ENCODE assay signal across 7 cellular contexts in genomic region chr1:84995484-84996334, GRCh38. TPM values are rescaled to one million over a fixed set of nuclear protein-coding genes. Genes with fewer than 3 reads are reported as not detected.
A peak's percentile ranks its signal among the peaks of the same experiment; 100 is the strongest.
DNase-seq lines count a peak whose midpoint lies in the region; ATAC-seq and TF ChIP-seq lines count a peak whose summit lies in the region.

No MANE protein-coding gene starts in this region.

- TF ChIP-seq CTCF in HCT116 (IDR thresholded peaks at IDR 0.05 in 2 of 3, conservative IDR thresholded peaks at IDR 0.05 in 1 of 3; ENCODE audit: borderline replicate concordance in 1 of 3, insufficient read depth in 1 of 3, low read depth in 2 of 3, low read length in 2 of 3) (no peak), mesothelial cell of epicardium (IDR thresholded peaks at IDR 0.05; ENCODE audit: unreplicated experiment) (no peak), psoas muscle (IDR thresholded peaks at IDR 0.05) (no peak)

- H3K4me3 ChIP-seq in HCT116 (replicated peaks in 1 of 2; ENCODE audit: low read depth in 1 of 2, low read length in 2 of 2) (peak overlapping the region; percentile 56 to 60), psoas muscle (no peak overlapping the region)

- peak overlapping the region; percentile 18 for H3K4me3 Mint-ChIP-seq in mesothelial cell of epicardium

- no TSS peak for BruUV-seq in HCT116 (replicated peaks; lab: Mats Ljungman, UMichigan)

- H3K4me1 Mint-ChIP-seq in mesothelial cell of epicardium, result peaks cover 8% of the 10 kb centered on the region

- WGBS in psoas muscle, 3 donors, result 80 to 83% (median 83%) methylated on average over 10 of the region's 10 CpGs

- POLR2A ChIA-PET in HCT116 (lab: Charles Lee), result no interaction called here

- peaks cover 16% of the 10 kb centered on the region for H3K9me3 Mint-ChIP-seq in mesothelial cell of epicardium

- H4K20me1 ChIP-seq in HCT116 (ENCODE audit: insufficient read depth), result no peaks in the 10 kb centered on the region

- H3K36me3 Mint-ChIP-seq in mesothelial cell of epicardium, result peaks cover 2% of the 10 kb centered on the region

- no peak for TF ChIP-seq POLR2A in HCT116 (IDR thresholded peaks at IDR 0.05; ENCODE audit: borderline replicate concordance, extremely low read depth, insufficient read depth, insufficient read length)

- no peak overlapping the region for H2AFZ ChIP-seq in HCT116 (ENCODE audit: low read depth, low read length, poor library complexity, severe bottlenecking)

- no peaks in the 10 kb centered on the region for H3K36me3 ChIP-seq in HCT116 (ENCODE audit: control insufficient read depth in 1 of 2, insufficient read depth in 2 of 2, low read length in 2 of 2)
- H3K36me3 ChIP-seq in psoas muscle (ENCODE audit: insufficient read depth in 1 of 2, low read depth in 1 of 2), result no peaks in the 10 kb centered on the region

- CTCF ChIA-PET in HCT116 (lab: Charles Lee), result interaction anchor here (1.3 kb wide), 1 partner anchor 51 kb away, joined by 3 read pairs; no protein-coding TSS in a partner anchor

- peak; percentile 73 for ATAC-seq in GM18873 (IDR thresholded peaks at IDR 0.05; ENCODE audit: low FRiP score, unreplicated experiment)
- ATAC-seq in HCT116, result no peak
- ATAC-seq in psoas muscle, result no peak

- peaks cover 3 to 23% of the 10 kb centered on the region in 2 experiments; a peak in 2 of 4 replicates for H3K4me1 ChIP-seq in HCT116 (ENCODE audit: control insufficient read depth in 1 of 2, insufficient read depth in 2 of 2, low read length in 2 of 2)
- peaks cover 13% of the 10 kb centered on the region for H3K4me1 ChIP-seq in psoas muscle

- no peaks in the 10 kb centered on the region for H3K9me2 ChIP-seq in HCT116 (ENCODE audit: insufficient read depth)

- TF ChIP-seq RAD21 in HCT116 (IDR thresholded peaks at IDR 0.05; ENCODE audit: low read depth), result no peak

- no peak for DNase-seq in HCT116 (ENCODE audit: low read depth, low spot score)
- peak; percentile 42 for DNase-seq in NCI-H526 treated with DMSO at 0.1 percent for 48 hours (lab: John Stamatoyannopoulos, UW)
- DNase-seq in mesothelial cell of epicardium (ENCODE audit: low spot score in 2 of 2, unreplicated experiment in 2 of 2), result no peak
- DNase-seq in psoas muscle, result no peak
- no peak for DNase-seq in NCI-H1694 (lab: John Stamatoyannopoulos, UW)
- no peak for DNase-seq in NCI-H82 (lab: John Stamatoyannopoulos, UW)

- no peak overlapping the region for H3K9ac ChIP-seq in HCT116 (ENCODE audit: low read length)

- H3K79me2 ChIP-seq in HCT116 (ENCODE audit: insufficient read depth, low read length), result no peaks in the 10 kb centered on the region

- RAD21 ChIA-PET in HCT116 (lab: Charles Lee; ENCODE audit: low non-redundant PET in 1 of 2, low total read pairs in 2 of 2, uncharacterized antibody in 2 of 2, unreplicated experiment in 2 of 2), result no interaction called here

- H3K9me3 ChIP-seq in HCT116 (ENCODE audit: control insufficient read depth in 1 of 2, insufficient read depth in 1 of 2, low read depth in 1 of 2, low read length in 2 of 2) (no peaks in the 10 kb centered on the region), psoas muscle (no peaks in the 10 kb centered on the region)

- intact Hi-C loops in HCT116 (cut with micrococcal nuclease), result no loop called here
- intact Hi-C loops in psoas muscle (cut with DNase I), result no loop called here

- H3K27ac ChIP-seq in HCT116 (ENCODE audit: low read depth, low read length) (no peak overlapping the region), psoas muscle (no peak overlapping the region)

- H3K27me3 ChIP-seq in HCT116 (ENCODE audit: insufficient read depth, low read length) (no peaks in the 10 kb centered on the region), psoas muscle (ENCODE audit: insufficient read depth in 3 of 3, low read length in 2 of 3) (peaks cover 2 to 61% (median 6%) of the 10 kb centered on the region in 3 donors)

- peaks cover 72% of the 10 kb centered on the region for H3K27me3 Mint-ChIP-seq in mesothelial cell of epicardium (ENCODE audit: low read depth)

- H3K27ac Mint-ChIP-seq in mesothelial cell of epicardium, result no peak overlapping the region

- H3K4me2 ChIP-seq in HCT116 (ENCODE audit: low read length), result peak overlapping the region; percentile 84

TF ChIP-seq in HCT116, 20 proteins besides CTCF, POLR2A, EP300 and RAD21:
- TF ChIP-seq ZNF274 (IDR thresholded peaks at IDR 0.05; ENCODE audit: low read depth, low read length) (no peak), EGR1 (IDR thresholded peaks at IDR 0.05; ENCODE audit: low read depth) (no peak), CBX3 (IDR thresholded peaks at IDR 0.05; ENCODE audit: low read depth) (no peak), ELF1 (IDR thresholded peaks at IDR 0.05; ENCODE audit: borderline replicate concordance, low read depth) (no peak), CEBPB (IDR thresholded peaks at IDR 0.05; ENCODE audit: low read depth) (no peak), ZBTB33 (IDR thresholded peaks at IDR 0.05; ENCODE audit: extremely low read depth, insufficient replicate concordance, low read length) (no peak), FOSL1 (IDR thresholded peaks at IDR 0.05; ENCODE audit: low read depth) (no peak), REST (IDR thresholded peaks at IDR 0.05; ENCODE audit: low read depth) (no peak), ZFX (IDR thresholded peaks at IDR 0.05) (no peak), SRF (IDR thresholded peaks at IDR 0.05; ENCODE audit: low read depth) (no peak), EZH2 (IDR thresholded peaks at IDR 0.05) (no peak), EZH2phosphoT487 (IDR thresholded peaks at IDR 0.05; ENCODE audit: borderline replicate concordance) (no peak), ATF3 (IDR thresholded peaks at IDR 0.05) (no peak), SIN3A (IDR thresholded peaks at IDR 0.05; ENCODE audit: low read depth) (no peak)

RNA-seq across cellular contexts. Expression of gene MCOLN2, which starts 1.2 kb away (rescaled TPM):
- 11.3 TPM for total RNA-seq in HCT116 (2021; ENCODE audit: unreplicated experiment)
- polyA plus RNA-seq in HCT116 (2012), result 2.8 and 3.6 TPM in 2 replicates
- 0.50 to 0.96 TPM (median 0.82 TPM) in 3 replicates for total RNA-seq in mesothelial cell of epicardium
- total RNA-seq in psoas muscle, result under 1 TPM in 2 of 4 donors, not detected in 2; 0.23 to 0.54 TPM
- polyA plus RNA-seq in psoas muscle, result under 1 TPM in 2 of 3 donors, not detected in 1; 0.03 to 0.04 TPM

RNA-seq across cellular contexts. Expression of gene MCOLN3, which starts 52.6 kb away (rescaled TPM):
- total RNA-seq in HCT116 (2021; ENCODE audit: unreplicated experiment), result 10.7 TPM
- polyA plus RNA-seq in HCT116 (2012), result 4.5 and 7.0 TPM in 2 replicates
- total RNA-seq in mesothelial cell of epicardium, result 6.5 to 7.6 TPM (median 7.1 TPM) in 3 replicates
- total RNA-seq in psoas muscle, result under 1 TPM in 2 of 4 donors, not detected in 2; 0.52 to 0.62 TPM
- under 1 TPM in 2 of 3 donors, not detected in 1; 0.06 to 0.12 TPM for polyA plus RNA-seq in psoas muscle
